In the genomic region with DNA sequence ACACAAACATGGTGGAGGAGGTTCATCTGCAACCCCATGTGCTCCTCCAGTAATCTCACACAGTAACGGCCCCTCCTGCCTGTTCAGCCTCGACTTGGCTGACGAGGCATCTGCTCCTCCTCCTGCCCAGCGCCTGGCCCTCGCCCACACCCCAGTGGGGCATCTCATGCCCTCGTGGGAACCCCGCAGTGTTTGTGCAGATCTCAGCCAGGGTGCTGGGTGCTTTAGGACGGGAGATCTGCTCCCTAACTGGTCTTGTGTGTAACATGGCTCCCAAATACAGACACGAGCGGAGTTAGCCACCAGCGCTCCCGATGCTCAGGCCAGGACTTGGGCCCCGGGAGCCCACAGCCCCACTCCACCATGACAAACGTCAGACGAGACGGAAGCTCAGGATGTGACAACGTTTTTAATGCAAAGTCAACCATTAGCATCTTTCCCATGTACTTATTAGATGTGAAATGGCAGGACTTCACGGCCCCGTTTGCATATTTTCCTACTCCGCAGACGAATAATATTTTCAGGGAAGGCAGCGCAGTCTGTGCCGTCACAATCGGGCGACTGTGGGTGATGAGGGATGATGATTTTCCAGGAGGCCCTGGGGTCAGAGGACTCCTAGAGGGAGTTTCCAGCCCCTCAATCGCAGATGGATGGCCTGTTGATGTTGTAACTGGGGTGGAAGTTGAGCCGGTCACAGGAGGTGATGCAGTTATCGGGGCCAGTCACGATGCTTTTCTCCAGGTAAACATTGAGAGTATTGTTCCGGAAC, we compare ENCODE assay signal across 19 cellular contexts. TPM values are rescaled to one million over a fixed set of nuclear protein-coding genes. Genes with fewer than 3 reads are reported as not detected.
DNase-seq lines count a peak whose midpoint lies in the region; ATAC-seq, FAIRE-seq and TF ChIP-seq lines count a peak whose summit lies in the region.
"Had no signal": no experiment of that assay in that cellular context is flagged by ENCODE, and none has a peak within 500 bp of the region (broad histone marks: within the 10 kb centered on the region; RNA-seq: fewer than 3 reads in every experiment).

No MANE protein-coding gene starts in this region.

- DNase-seq in right lobe of liver: peak in 2 of 3 donors; percentile 5 to 32
- DNase-seq in HepG2 (ENCODE audit: low spot score): no peak
- DNase-seq in lower lobe of right lung: peak; percentile 24
- DNase-seq in posterior vena cava (ENCODE audit: low spot score): peak; percentile 58
- DNase-seq in aorta: peak; percentile 21 to 59
- no peak for DNase-seq in OCI-M2 (lab: John Stamatoyannopoulos, UW; ENCODE audit: unreplicated experiment)
- DNase-seq in kidney glomerular epithelial cell (lab: John Stamatoyannopoulos, UW): no peak
- DNase-seq in vagina (ENCODE audit: extremely low spot score in 2 of 2): no peak
- DNase-seq: ACHN; CD4-positive, CD25-positive, alpha-beta regulatory T cell; DMS 273 treated with DMSO at 0.1 percent for 48 hours; GM23248 had no signal

- TF ChIP-seq EP300 in HepG2 (IDR thresholded peaks at IDR 0.05; ENCODE audit: low read depth in 2 of 2, low read length in 2 of 2): no peak
- no peak for TF ChIP-seq EP300 in HepG2 (CRISPR knock-in tag; IDR thresholded peaks at IDR 0.05; ENCODE audit: borderline replicate concordance)

- 73% methylated on average over 23 of the region's 30 CpGs for WGBS in right lobe of liver (ENCODE audit: insufficient coverage, low coverage, low lambda C conversion rate, missing lambda C conversion rate)
- 95% methylated on average over 29 of the region's 30 CpGs for WGBS in HepG2 (ENCODE audit: low lambda C conversion rate)
- WGBS in aorta, 2 donors: 71% methylated on average over 30 of the region's 30 CpGs

- no peak overlapping the region for H2AFZ ChIP-seq in HepG2 (ENCODE audit: low read length)
- H2AFZ ChIP-seq: GM23248 had no signal

- H3K27ac ChIP-seq in right lobe of liver: no peak overlapping the region
- no peak overlapping the region for H3K27ac ChIP-seq in HepG2 (ENCODE audit: extremely low read length, insufficient read depth, low read length)
- no peak overlapping the region for H3K27ac ChIP-seq in lower lobe of right lung
- H3K27ac ChIP-seq in aorta (ENCODE audit: low read depth in 1 of 2, low read length in 2 of 2): no peak overlapping the region
- no peak overlapping the region for H3K27ac ChIP-seq in vagina
- H3K27ac ChIP-seq: BLaER1 treated with 17β-estradiol and CSF1 and Interleukin-3, amounts not matched to agents 10 nM and 100 nM; GM23248; HL-60 had no signal

- CTCF ChIA-PET in HepG2 (lab: Yijun Ruan, JAX; ENCODE audit: low intra/inter-chr PET ratio, low total read pairs): no interaction called here

- BruUV-seq in HepG2 (replicated peaks; lab: Mats Ljungman, UMichigan): no TSS peak

- peaks cover 0 to 22% (median 2%) of the 10 kb centered on the region in 4 donors for H3K4me1 ChIP-seq in right lobe of liver
- H3K4me1 ChIP-seq in HepG2 (ENCODE audit: insufficient read depth, low read length): peaks cover 40% of the 10 kb centered on the region
- H3K4me1 ChIP-seq in lower lobe of right lung: peaks cover 6% of the 10 kb centered on the region
- H3K4me1 ChIP-seq in aorta (ENCODE audit: control insufficient read depth in 1 of 2, insufficient read depth in 2 of 2, low read length in 2 of 2): no peaks in the 10 kb centered on the region
- peaks cover 9% of the 10 kb centered on the region for H3K4me1 ChIP-seq in vagina

- in situ Hi-C loops in HepG2 (cut with HindIII; ENCODE audit: extremely low pct_ligation_motif_present, low pct_unique_long_range_greater_than_20kb): no loop called here

- H4K20me1 ChIP-seq in HepG2 (ENCODE audit: insufficient read depth, low read length): no peaks in the 10 kb centered on the region

- no peak for TF ChIP-seq RAD21 in HepG2 (CRISPR knock-in tag; IDR thresholded peaks at IDR 0.05)

- H3K9me3 ChIP-seq in right lobe of liver: no peaks in the 10 kb centered on the region
- no peaks in the 10 kb centered on the region for H3K9me3 ChIP-seq in HepG2 (ENCODE audit: low read length)
- no peaks in the 10 kb centered on the region for H3K9me3 ChIP-seq in lower lobe of right lung
- no peaks in the 10 kb centered on the region for H3K9me3 ChIP-seq in aorta (ENCODE audit: control insufficient read depth, low read length)
- no peaks in the 10 kb centered on the region for H3K9me3 ChIP-seq in vagina
- H3K9me3 ChIP-seq: BLaER1 treated with 17β-estradiol and CSF1 and Interleukin-3, amounts not matched to agents 10 nM and 100 nM had no signal

- H3K27me3 ChIP-seq in right lobe of liver (no peaks in the 10 kb centered on the region), HepG2 (ENCODE audit: control insufficient read depth in 1 of 2, insufficient read depth in 2 of 2, low read length in 2 of 2) (no peaks in the 10 kb centered on the region), lower lobe of right lung (ENCODE audit: low read depth) (no peaks in the 10 kb centered on the region), aorta (ENCODE audit: control insufficient read depth in 1 of 2, insufficient read depth in 2 of 2, low read length in 1 of 2) (no peaks in the 10 kb centered on the region), vagina (no peaks in the 10 kb centered on the region)
- H3K27me3 ChIP-seq: BLaER1 treated with 17β-estradiol and CSF1 and Interleukin-3, amounts not matched to agents 10 nM and 100 nM had no signal

- H3K79me2 ChIP-seq in HepG2 (ENCODE audit: insufficient read depth, low read length): no peaks in the 10 kb centered on the region

- H3K9ac ChIP-seq in HepG2 (ENCODE audit: insufficient read depth, low read depth, low read length): no peak overlapping the region
- H3K9ac ChIP-seq: BLaER1 treated with 17β-estradiol and CSF1 and Interleukin-3, amounts not matched to agents 10 nM and 100 nM; GM23248 had no signal

- H3K36me3 ChIP-seq in right lobe of liver: no peaks in the 10 kb centered on the region
- H3K36me3 ChIP-seq in HepG2 (replicated peaks in 1 of 2; ENCODE audit: control insufficient read depth in 1 of 2, insufficient read depth in 2 of 2, low read length in 2 of 2): no peaks in the 10 kb centered on the region; a peak in 1 of 5 replicates
- no peaks in the 10 kb centered on the region for H3K36me3 ChIP-seq in lower lobe of right lung
- no peaks in the 10 kb centered on the region for H3K36me3 ChIP-seq in aorta (ENCODE audit: control insufficient read depth in 1 of 2, insufficient read depth in 2 of 2, low read length in 1 of 2)
- H3K36me3 ChIP-seq in vagina: no peaks in the 10 kb centered on the region
- H3K36me3 ChIP-seq: BLaER1 treated with 17β-estradiol and CSF1 and Interleukin-3, amounts not matched to agents 10 nM and 100 nM had no signal

- no peak for FAIRE-seq in HepG2 (lab: Jason Lieb, UNC)
- FAIRE-seq: GM12891, H54 had no signal

- no peak overlapping the region for H3K4me3 ChIP-seq in right lobe of liver
- no peak overlapping the region for H3K4me3 ChIP-seq in HepG2 (replicated peaks in 1 of 3; ENCODE audit: insufficient read depth in 1 of 3, low read depth in 2 of 3, low read length in 3 of 3)
- H3K4me3 ChIP-seq in lower lobe of right lung: no peak overlapping the region
- no peak overlapping the region for H3K4me3 ChIP-seq in aorta (ENCODE audit: low read length in 2 of 2)
- H3K4me3 ChIP-seq in vagina: no peak overlapping the region
- H3K4me3 ChIP-seq: BLaER1 treated with 17β-estradiol and CSF1 and Interleukin-3, amounts not matched to agents 10 nM and 100 nM; GM23248 had no signal

- intact Hi-C loops in right lobe of liver (cut with DNase I): no loop called here
- intact Hi-C loops in HepG2 (cut with micrococcal nuclease; ENCODE audit: unreplicated experiment): no loop called here
- intact Hi-C loops in lower lobe of right lung (cut with DNase I): no loop called here
- intact Hi-C loops in posterior vena cava (cut with DNase I): no loop called here
- intact Hi-C loops in aorta (cut with DNase I): no loop called here
- intact Hi-C loops in vagina (cut with DNase I): no loop called here

- TF ChIP-seq POLR2A in right lobe of liver (IDR thresholded peaks at IDR 0.05): no peak
- TF ChIP-seq POLR2A in HepG2 (IDR thresholded peaks at IDR 0.05; ENCODE audit: insufficient read depth in 1 of 2, low read depth in 2 of 2, low read length in 2 of 2): no peak
- TF ChIP-seq POLR2A in vagina (IDR thresholded peaks at IDR 0.05): no peak

- ATAC-seq in right lobe of liver (no peak), HepG2 (no peak), lower lobe of right lung (no peak), aorta (ENCODE audit: low FRiP score) (no peak)
- ATAC-seq: HCT116 had no signal

- TF ChIP-seq CTCF in right lobe of liver (IDR thresholded peaks at IDR 0.05): no peak
- TF ChIP-seq CTCF in HepG2 (CRISPR knock-in tag; IDR thresholded peaks at IDR 0.05): no peak
- no peak for TF ChIP-seq CTCF in lower lobe of right lung (IDR thresholded peaks at IDR 0.05)
- no peak for TF ChIP-seq CTCF in vagina (IDR thresholded peaks at IDR 0.05)

- H3K4me2 ChIP-seq in HepG2 (ENCODE audit: low read depth, low read length): no peak overlapping the region
- H3K4me2 ChIP-seq: BLaER1 treated with 17β-estradiol and CSF1 and Interleukin-3, amounts not matched to agents 10 nM and 100 nM had no signal

- POLR2A ChIA-PET in HepG2 (lab: Yijun Ruan, JAX): no interaction called here

RNA-seq across cellular contexts. Expression of gene MRPS2, which starts 5.5 kb away (rescaled TPM):
- total RNA-seq in right lobe of liver (10 to 100 TPM; 24.7 to 56.8 (median 30.5) TPM), HepG2 (2016; rRNA removed; fragmentation: Illumina TruSeq; extraction: Trizol) (44.4 and 48.6 TPM in 2 replicates), lower lobe of right lung (21.9 TPM), posterior vena cava (10 to 100 TPM; 15.9 to 16.3 TPM), aorta (10 to 100 TPM; 16.1 to 20.5 TPM), vagina (50.1 TPM)
- 19.9 and 20.2 TPM in 2 replicates for total RNA-seq in HepG2 (2016; cell fraction: cytosol; rRNA removed; fragmentation: Illumina TruSeq; extraction: Trizol; ENCODE audit: low read depth)
- 40.6 and 44.3 TPM in 2 replicates for total RNA-seq in HepG2 (2016; cell fraction: insoluble cytoplasmic fraction; rRNA removed; fragmentation: Illumina TruSeq; extraction: Trizol)
- 30.5 and 35.9 TPM in 2 replicates for total RNA-seq in HepG2 (2016; cell fraction: membrane; rRNA removed; fragmentation: Illumina TruSeq; extraction: Trizol)
- total RNA-seq in HepG2 (2016; cell fraction: nucleus; rRNA removed; fragmentation: Illumina TruSeq; extraction: Trizol): 22.9 and 23.3 TPM in 2 replicates
- polyA plus RNA-seq in HepG2 (2011; rRNA removed) (86.7 and 98.3 TPM in 2 replicates), aorta (10 to 100 TPM; 15.5 to 30.5 TPM)
- 166 and 225 TPM in 2 replicates for polyA plus RNA-seq in HepG2 (2011; cell fraction: cytosol; rRNA removed)
- polyA plus RNA-seq in HepG2 (2011; cell fraction: nucleus; rRNA removed): 93.0 and 109 TPM in 2 replicates
- polyA plus RNA-seq in HepG2 (2012): 38.2 and 39.9 TPM in 2 replicates
- 37.0 and 38.5 TPM in 2 replicates for polyA plus RNA-seq in HepG2 (2016; cell fraction: cytosol; fragmentation: Illumina TruSeq; extraction: Trizol; ENCODE audit: low read depth)
- polyA plus RNA-seq in HepG2 (2016; cell fraction: insoluble cytoplasmic fraction; fragmentation: Illumina TruSeq; extraction: Trizol; ENCODE audit: low read depth): 94.0 and 109 TPM in 2 replicates
- 51.5 and 52.2 TPM in 2 replicates for polyA plus RNA-seq in HepG2 (2016; cell fraction: membrane; fragmentation: Illumina TruSeq; extraction: Trizol; ENCODE audit: low read depth)
- polyA plus RNA-seq in HepG2 (2016; cell fraction: nucleus; fragmentation: Illumina TruSeq; extraction: Trizol; ENCODE audit: insufficient read depth, low read depth): 74.0 and 74.3 TPM in 2 replicates
- 204 and 352 TPM in 2 replicates for polyA minus RNA-seq in HepG2 (2011; rRNA and poly(A)+ RNA removed; ENCODE audit: low replicate concordance)
- 57.7 TPM in 2 replicates for polyA minus RNA-seq in HepG2 (2011; cell fraction: cytosol; rRNA and poly(A)+ RNA removed)
- 16.6 and 19.0 TPM in 2 replicates for polyA minus RNA-seq in HepG2 (2011; cell fraction: nucleus; rRNA and poly(A)+ RNA removed)

RNA-seq across cellular contexts. Expression of gene PPP1R26, which starts 15.4 kb away (rescaled TPM):
- total RNA-seq in right lobe of liver (1 to 10 TPM; 5.1 to 9.0 (median 7.7) TPM), HepG2 (2016; rRNA removed; fragmentation: Illumina TruSeq; extraction: Trizol) (7.1 and 11.6 TPM in 2 replicates), lower lobe of right lung (22.8 TPM), posterior vena cava (1 to 10 TPM; 8.0 to 8.9 TPM), aorta (10 to 100 TPM; 11.4 to 14.2 TPM), vagina (7.9 TPM)
- total RNA-seq in HepG2 (2016; cell fraction: cytosol; rRNA removed; fragmentation: Illumina TruSeq; extraction: Trizol; ENCODE audit: low read depth): 2.2 TPM in 2 replicates
- 5.6 and 11.2 TPM in 2 replicates for total RNA-seq in HepG2 (2016; cell fraction: insoluble cytoplasmic fraction; rRNA removed; fragmentation: Illumina TruSeq; extraction: Trizol)
- 3.7 and 4.4 TPM in 2 replicates for total RNA-seq in HepG2 (2016; cell fraction: membrane; rRNA removed; fragmentation: Illumina TruSeq; extraction: Trizol)
- total RNA-seq in HepG2 (2016; cell fraction: nucleus; rRNA removed; fragmentation: Illumina TruSeq; extraction: Trizol): 11.3 and 13.5 TPM in 2 replicates
- polyA plus RNA-seq in HepG2 (2011; rRNA removed) (8.6 and 11.9 TPM in 2 replicates), aorta (10 to 100 TPM in 1 of 2 donors, 1 to 10 TPM in 1; 3.3 to 10.3 TPM)
- 9.5 and 10.6 TPM in 2 replicates for polyA plus RNA-seq in HepG2 (2011; cell fraction: cytosol; rRNA removed)
- 33.5 and 35.4 TPM in 2 replicates for polyA plus RNA-seq in HepG2 (2011; cell fraction: nucleus; rRNA removed)
- 9.5 and 12.9 TPM in 2 replicates for polyA plus RNA-seq in HepG2 (2012)
- polyA plus RNA-seq in HepG2 (2016; cell fraction: cytosol; fragmentation: Illumina TruSeq; extraction: Trizol; ENCODE audit: low read depth): 1.8 and 2.4 TPM in 2 replicates
- polyA plus RNA-seq in HepG2 (2016; cell fraction: insoluble cytoplasmic fraction; fragmentation: Illumina TruSeq; extraction: Trizol; ENCODE audit: low read depth): 5.1 and 7.5 TPM in 2 replicates
- polyA plus RNA-seq in HepG2 (2016; cell fraction: membrane; fragmentation: Illumina TruSeq; extraction: Trizol; ENCODE audit: low read depth): 3.0 and 3.1 TPM in 2 replicates
- polyA plus RNA-seq in HepG2 (2016; cell fraction: nucleus; fragmentation: Illumina TruSeq; extraction: Trizol; ENCODE audit: insufficient read depth, low read depth): 19.4 and 20.2 TPM in 2 replicates
- polyA minus RNA-seq in HepG2 (2011; rRNA and poly(A)+ RNA removed; ENCODE audit: low replicate concordance): 11.9 and 22.1 TPM in 2 replicates
- polyA minus RNA-seq in HepG2 (2011; cell fraction: cytosol; rRNA and poly(A)+ RNA removed): 9.1 and 9.9 TPM in 2 replicates
- 9.7 and 9.9 TPM in 2 replicates for polyA minus RNA-seq in HepG2 (2011; cell fraction: nucleus; rRNA and poly(A)+ RNA removed)

RNA-seq across cellular contexts. Expression of gene LCN1, which starts 26.3 kb away (rescaled TPM):
- total RNA-seq in right lobe of liver (not detected), HepG2 (2016; rRNA removed; fragmentation: Illumina TruSeq; extraction: Trizol) (not detected in 2 replicates), lower lobe of right lung (not detected), posterior vena cava (1 to 10 TPM in 1 of 2 donors, not detected in 1; 2.4 TPM), aorta (under 1 TPM in 1 of 2 donors, not detected in 1; 0.81 TPM), vagina (not detected)
- total RNA-seq in HepG2 (2016; cell fraction: cytosol; rRNA removed; fragmentation: Illumina TruSeq; extraction: Trizol; ENCODE audit: low read depth): not detected in 2 replicates
- total RNA-seq in HepG2 (2016; cell fraction: insoluble cytoplasmic fraction; rRNA removed; fragmentation: Illumina TruSeq; extraction: Trizol): not detected in 2 replicates
- total RNA-seq in HepG2 (2016; cell fraction: membrane; rRNA removed; fragmentation: Illumina TruSeq; extraction: Trizol): not detected in 2 replicates
- not detected in 2 replicates for total RNA-seq in HepG2 (2016; cell fraction: nucleus; rRNA removed; fragmentation: Illumina TruSeq; extraction: Trizol)
- polyA plus RNA-seq in HepG2 (2011; rRNA removed) (not detected in 2 replicates), aorta (not detected)
- polyA plus RNA-seq in HepG2 (2011; cell fraction: cytosol; rRNA removed): 0.09 TPM in 1 of 2 replicates, not detected in the other
- not detected in 2 replicates for polyA plus RNA-seq in HepG2 (2011; cell fraction: nucleus; rRNA removed)
- polyA plus RNA-seq in HepG2 (2012): not detected in 2 replicates
- polyA plus RNA-seq in HepG2 (2016; cell fraction: cytosol; fragmentation: Illumina TruSeq; extraction: Trizol; ENCODE audit: low read depth): not detected in 2 replicates
- polyA plus RNA-seq in HepG2 (2016; cell fraction: insoluble cytoplasmic fraction; fragmentation: Illumina TruSeq; extraction: Trizol; ENCODE audit: low read depth): not detected in 2 replicates
- not detected in 2 replicates for polyA plus RNA-seq in HepG2 (2016; cell fraction: membrane; fragmentation: Illumina TruSeq; extraction: Trizol; ENCODE audit: low read depth)
- not detected in 2 replicates for polyA plus RNA-seq in HepG2 (2016; cell fraction: nucleus; fragmentation: Illumina TruSeq; extraction: Trizol; ENCODE audit: insufficient read depth, low read depth)
- polyA minus RNA-seq in HepG2 (2011; rRNA and poly(A)+ RNA removed; ENCODE audit: low replicate concordance): not detected in 2 replicates
- polyA minus RNA-seq in HepG2 (2011; cell fraction: cytosol; rRNA and poly(A)+ RNA removed): not detected in 2 replicates
- polyA minus RNA-seq in HepG2 (2011; cell fraction: nucleus; rRNA and poly(A)+ RNA removed): not detected in 2 replicates
- total RNA-seq: CD4-positive, CD25-positive, alpha-beta regulatory T cell; Daoy; GM23248 had no signal
- polyA plus RNA-seq: CD4-positive, CD25-positive, alpha-beta regulatory T cell; GM23248 had no signal

RNA-seq across cellular contexts. Expression of gene OBP2A, which starts 51.0 kb away (rescaled TPM):
- total RNA-seq in right lobe of liver (not detected), HepG2 (2016; rRNA removed; fragmentation: Illumina TruSeq; extraction: Trizol) (not detected in 2 replicates), lower lobe of right lung (not detected), posterior vena cava (not detected), aorta (not detected), vagina (not detected)
- total RNA-seq in HepG2 (2016; cell fraction: cytosol; rRNA removed; fragmentation: Illumina TruSeq; extraction: Trizol; ENCODE audit: low read depth): not detected in 2 replicates
- total RNA-seq in HepG2 (2016; cell fraction: insoluble cytoplasmic fraction; rRNA removed; fragmentation: Illumina TruSeq; extraction: Trizol): not detected in 2 replicates
- not detected in 2 replicates for total RNA-seq in HepG2 (2016; cell fraction: membrane; rRNA removed; fragmentation: Illumina TruSeq; extraction: Trizol)
- not detected in 2 replicates for total RNA-seq in HepG2 (2016; cell fraction: nucleus; rRNA removed; fragmentation: Illumina TruSeq; extraction: Trizol)
- polyA plus RNA-seq in HepG2 (2011; rRNA removed) (0.20 and 0.32 TPM in 2 replicates), aorta (not detected)
- polyA plus RNA-seq in HepG2 (2011; cell fraction: cytosol; rRNA removed): 0.34 and 0.50 TPM in 2 replicates
- polyA plus RNA-seq in HepG2 (2011; cell fraction: nucleus; rRNA removed): 0.36 and 0.48 TPM in 2 replicates
- polyA plus RNA-seq in HepG2 (2012): not detected in 2 replicates
- not detected in 2 replicates for polyA plus RNA-seq in HepG2 (2016; cell fraction: cytosol; fragmentation: Illumina TruSeq; extraction: Trizol; ENCODE audit: low read depth)
- polyA plus RNA-seq in HepG2 (2016; cell fraction: insoluble cytoplasmic fraction; fragmentation: Illumina TruSeq; extraction: Trizol; ENCODE audit: low read depth): not detected in 2 replicates
- not detected in 2 replicates for polyA plus RNA-seq in HepG2 (2016; cell fraction: membrane; fragmentation: Illumina TruSeq; extraction: Trizol; ENCODE audit: low read depth)
- polyA plus RNA-seq in HepG2 (2016; cell fraction: nucleus; fragmentation: Illumina TruSeq; extraction: Trizol; ENCODE audit: insufficient read depth, low read depth): not detected in 2 replicates
- not detected in 2 replicates for polyA minus RNA-seq in HepG2 (2011; rRNA and poly(A)+ RNA removed; ENCODE audit: low replicate concordance)
- not detected in 2 replicates for polyA minus RNA-seq in HepG2 (2011; cell fraction: cytosol; rRNA and poly(A)+ RNA removed)
- not detected in 2 replicates for polyA minus RNA-seq in HepG2 (2011; cell fraction: nucleus; rRNA and poly(A)+ RNA removed)
- total RNA-seq: A172; CD4-positive, CD25-positive, alpha-beta regulatory T cell; Daoy; GM23248 had no signal
- polyA plus RNA-seq: CD4-positive, CD25-positive, alpha-beta regulatory T cell; GM23248 had no signal

Comparison
In these comparisons a context has a peak if more than half of its experiments do, and no peak if none do; other contexts are left out.
1. DNase-seq: peak in right lobe of liver (2 of 3), lower lobe of right lung (single experiment), posterior vena cava (single experiment) and aorta (2 of 2); none in HepG2 (single experiment), OCI-M2 (single experiment), kidney glomerular epithelial cell (single experiment) and vagina (0 of 2).